In genomic region chr6:134148566-134148965, GRCh38 we compare ENCODE assay signal across 34 cellular contexts.
"Had no signal": no experiment of that assay in that cellular context is flagged by ENCODE, and none has a peak within 500 bp of the region (broad histone marks: within the 10 kb centered on the region; RNA-seq: fewer than 3 reads in every experiment).

No MANE protein-coding gene starts in this region.

- ATAC-seq: activated CD8-positive, alpha-beta memory T cell treated with anti-CD3 and anti-CD28 coated beads, Interleukin-2, amount 10 ng/mL, durations not matched to agents 7 days and 5 days; activated CD8-positive, alpha-beta T cell treated with anti-CD3 and anti-CD28 coated beads, Interleukin-2, amount 10 ng/mL, durations not matched to agents 7 days and 5 days; activated naive CD8-positive, alpha-beta T cell treated with anti-CD3 and anti-CD28 coated beads, Interleukin-2, amount 50 U/mL, for 24 hours had no signal

- H3K27me3 Mint-ChIP-seq: activated B cell treated with CpG ODN at 0.5 μM for 24 hours; activated CD4-positive, alpha-beta memory T cell treated with anti-CD3 and anti-CD28 coated beads, Interleukin-2, amount 10 ng/mL, durations not matched to agents 7 days and 5 days; activated naive CD4-positive, alpha-beta T cell treated with anti-CD3 and anti-CD28 coated beads, Interleukin-2, amount 10 ng/mL, durations not matched to agents 7 days and 5 days; activated naive CD4-positive, alpha-beta T cell treated with anti-CD3 and anti-CD28 coated beads, Interleukin-2, amount 50 U/mL, for 24 hours; activated naive CD8-positive, alpha-beta T cell; activated naive CD8-positive, alpha-beta T cell treated with anti-CD3 and anti-CD28 coated beads, Interleukin-2, amount 10 ng/mL, durations not matched to agents 7 days and 5 days; activated naive CD8-positive, alpha-beta T cell treated with anti-CD3 and anti-CD28 coated beads, Interleukin-2, amount 50 U/mL, for 24 hours; activated T-cell treated with anti-CD3 and anti-CD28 coated beads, Interleukin-2, amount 50 U/mL, for 24 hours; brain; central memory CD8-positive, alpha-beta T cell had no signal

- H3K36me3 Mint-ChIP-seq: activated CD8-positive, alpha-beta memory T cell treated with anti-CD3 and anti-CD28 coated beads, Interleukin-2, amount 10 ng/mL, durations not matched to agents 7 days and 5 days; activated naive CD4-positive, alpha-beta T cell treated with anti-CD3 and anti-CD28 coated beads, Interleukin-2, amount 10 ng/mL, durations not matched to agents 7 days and 5 days; activated naive CD4-positive, alpha-beta T cell treated with anti-CD3 and anti-CD28 coated beads, Interleukin-2, amount 50 U/mL, for 24 hours; activated naive CD8-positive, alpha-beta T cell; activated naive CD8-positive, alpha-beta T cell treated with anti-CD3 and anti-CD28 coated beads, Interleukin-2, amount 10 ng/mL, durations not matched to agents 7 days and 5 days; brain had no signal

- H3K27ac ChIP-seq: ascending aorta, cardiac muscle cell, VCaP had no signal

- H3K4me1 Mint-ChIP-seq: activated B cell treated with CpG ODN at 0.5 μM for 24 hours; activated CD4-positive, alpha-beta T cell treated with anti-CD3 and anti-CD28 coated beads, Interleukin-2, amount 10 ng/mL, durations not matched to agents 24 days and 14 days; activated naive CD4-positive, alpha-beta T cell treated with anti-CD3 and anti-CD28 coated beads, Interleukin-2, amount 10 ng/mL, durations not matched to agents 7 days and 5 days; activated naive CD4-positive, alpha-beta T cell treated with anti-CD3 and anti-CD28 coated beads, Interleukin-2, amount 50 U/mL, for 24 hours; activated naive CD8-positive, alpha-beta T cell treated with anti-CD3 and anti-CD28 coated beads, Interleukin-2, amount 50 U/mL, for 24 hours; central memory CD8-positive, alpha-beta T cell had no signal

- H3K27ac Mint-ChIP-seq: activated B cell treated with CpG ODN at 0.5 μM for 24 hours; activated CD4-positive, alpha-beta memory T cell treated with anti-CD3 and anti-CD28 coated beads, Interleukin-2, amount 10 ng/mL, durations not matched to agents 7 days and 5 days; activated CD4-positive, alpha-beta T cell treated with anti-CD3 and anti-CD28 coated beads, Interleukin-2, amount 10 ng/mL, durations not matched to agents 24 days and 14 days; activated CD8-positive, alpha-beta memory T cell treated with anti-CD3 and anti-CD28 coated beads, Interleukin-2, amount 10 ng/mL, durations not matched to agents 7 days and 5 days; activated CD8-positive, alpha-beta T cell treated with anti-CD3 and anti-CD28 coated beads, Interleukin-2, amount 10 ng/mL, durations not matched to agents 7 days and 5 days; activated naive CD4-positive, alpha-beta T cell treated with anti-CD3 and anti-CD28 coated beads, Interleukin-2, amount 10 ng/mL, durations not matched to agents 7 days and 5 days; activated naive CD4-positive, alpha-beta T cell treated with anti-CD3 and anti-CD28 coated beads, Interleukin-2, amount 50 U/mL, for 24 hours; activated naive CD8-positive, alpha-beta T cell; activated naive CD8-positive, alpha-beta T cell treated with anti-CD3 and anti-CD28 coated beads, Interleukin-2, amount 10 ng/mL, durations not matched to agents 7 days and 5 days; activated naive CD8-positive, alpha-beta T cell treated with anti-CD3 and anti-CD28 coated beads, Interleukin-2, amount 50 U/mL, for 24 hours; activated T-cell treated with anti-CD3 and anti-CD28 coated beads, Interleukin-2, amount 50 U/mL, for 24 hours; activated T-helper 2 cell treated with anti-CD3 and anti-CD28 coated beads, Interferon-gamma antibody, Interleukin-2, Interleukin-4, amounts not matched to agents 10 μg/mL and 5 μg/mL and 100 μg/mL, durations not matched to agents 14 hours and 24 hours and 36 hours; T-helper 1 cell treated with Interleukin-12 subunit alpha and Interleukin-12 subunit beta and Interleukin-4 antibody, amounts not matched to agents 30 μg/mL and 1 μg/mL, for 36 hours; T-helper 2 cell treated with Interferon-gamma antibody and Interleukin-4, amounts not matched to agents 5 μg/mL and 100 μg/mL, for 36 hours had no signal

- H3K36me3 ChIP-seq: ascending aorta, cardiac muscle cell had no signal

- H3K9me3 Mint-ChIP-seq: activated B cell treated with CpG ODN at 0.5 μM for 24 hours; activated CD4-positive, alpha-beta memory T cell treated with anti-CD3 and anti-CD28 coated beads, Interleukin-2, amount 10 ng/mL, durations not matched to agents 7 days and 5 days; activated CD4-positive, alpha-beta T cell treated with anti-CD3 and anti-CD28 coated beads, Interleukin-2, amount 10 ng/mL, durations not matched to agents 24 days and 14 days; activated naive CD4-positive, alpha-beta T cell treated with anti-CD3 and anti-CD28 coated beads, Interleukin-2, amount 10 ng/mL, durations not matched to agents 7 days and 5 days; activated naive CD4-positive, alpha-beta T cell treated with anti-CD3 and anti-CD28 coated beads, Interleukin-2, amount 50 U/mL, for 24 hours; activated naive CD8-positive, alpha-beta T cell treated with anti-CD3 and anti-CD28 coated beads, Interleukin-2, amount 10 ng/mL, durations not matched to agents 7 days and 5 days; activated naive CD8-positive, alpha-beta T cell treated with anti-CD3 and anti-CD28 coated beads, Interleukin-2, amount 50 U/mL, for 24 hours; activated T-cell treated with anti-CD3 and anti-CD28 coated beads, Interleukin-2, amount 50 U/mL, for 24 hours; activated T-helper 2 cell treated with anti-CD3 and anti-CD28 coated beads, Interferon-gamma antibody, Interleukin-2, Interleukin-4, amounts not matched to agents 10 μg/mL and 5 μg/mL and 100 μg/mL, durations not matched to agents 14 hours and 24 hours and 36 hours; central memory CD8-positive, alpha-beta T cell; T-helper 1 cell treated with Interleukin-12 subunit alpha and Interleukin-12 subunit beta and Interleukin-4 antibody, amounts not matched to agents 30 μg/mL and 1 μg/mL, for 36 hours; T-helper 2 cell treated with Interferon-gamma antibody and Interleukin-4, amounts not matched to agents 5 μg/mL and 100 μg/mL, for 36 hours had no signal

- H3K4me3 ChIP-seq: ascending aorta, cardiac muscle cell had no signal

- H3K9me3 ChIP-seq: ascending aorta had no signal

- DNase-seq: activated B cell treated with CpG ODN at 0.5 μM for 24 hours; activated CD4-positive, alpha-beta memory T cell treated with anti-CD3 and anti-CD28 coated beads, Interleukin-2, amount 10 ng/mL, durations not matched to agents 7 days and 5 days; activated CD4-positive, alpha-beta T cell treated with anti-CD3 and anti-CD28 coated beads for 4 hours; activated CD4-positive, alpha-beta T cell treated with anti-CD3 and anti-CD28 coated beads, Interleukin-2, amount 10 ng/mL, durations not matched to agents 24 days and 14 days; activated CD4-positive, alpha-beta T cell treated with anti-CD3 and anti-CD28 coated beads, Interleukin-2, amount 50 U/mL, for 48 hours; activated CD4-positive, CD25-positive, alpha-beta regulatory T cell treated with anti-CD3 and anti-CD28 coated beads, Interleukin-2, amount 50 U/mL, for 72 hours; activated CD8-positive, alpha-beta memory T cell treated with anti-CD3 and anti-CD28 coated beads for 24 hours; activated CD8-positive, alpha-beta memory T cell treated with anti-CD3 and anti-CD28 coated beads, Interleukin-2, amount 10 ng/mL, durations not matched to agents 7 days and 5 days; activated CD8-positive, alpha-beta memory T cell treated with anti-CD3 and anti-CD28 coated beads, Interleukin-2, amount 50 U/mL, for 48 hours; activated CD8-positive, alpha-beta T cell treated with anti-CD3 and anti-CD28 coated beads, Interleukin-2, amount 10 ng/mL, durations not matched to agents 7 days and 5 days; activated effector memory CD4-positive, alpha-beta T cell treated with Interleukin-2 at 50 U/mL for 16 hours; activated gamma-delta T cell; activated naive CD4-positive, alpha-beta T cell treated with anti-CD3 and anti-CD28 coated beads, Interleukin-2, amount 10 ng/mL, durations not matched to agents 7 days and 5 days; activated naive CD4-positive, alpha-beta T cell treated with Interleukin-2 at 50 U/mL for 16 hours; activated naive CD8-positive, alpha-beta T cell treated with anti-CD3 and anti-CD28 coated beads, Interleukin-2, amount 10 ng/mL, durations not matched to agents 7 days and 5 days; activated naive CD8-positive, alpha-beta T cell treated with anti-CD3 and anti-CD28 coated beads, Interleukin-2, amount 50 U/mL, for 24 hours; activated T-cell treated with anti-CD3 and anti-CD28 coated beads, Interleukin-2, amount 50 U/mL, for 24 hours; activated T-cell treated with anti-CD3 and anti-CD28 coated beads, Interleukin-2, amount 50 U/mL, for 48 hours; amygdala; anterior cingulate cortex; caudate nucleus; T-helper 1 cell; T-helper 2 cell; T-helper 9 cell had no signal

- H3K4me3 Mint-ChIP-seq: activated B cell treated with CpG ODN at 0.5 μM for 24 hours; activated CD4-positive, alpha-beta memory T cell treated with anti-CD3 and anti-CD28 coated beads, Interleukin-2, amount 10 ng/mL, durations not matched to agents 7 days and 5 days; activated CD4-positive, alpha-beta T cell treated with anti-CD3 and anti-CD28 coated beads, Interleukin-2, amount 10 ng/mL, durations not matched to agents 24 days and 14 days; activated CD8-positive, alpha-beta memory T cell treated with anti-CD3 and anti-CD28 coated beads, Interleukin-2, amount 10 ng/mL, durations not matched to agents 7 days and 5 days; activated CD8-positive, alpha-beta T cell treated with anti-CD3 and anti-CD28 coated beads, Interleukin-2, amount 10 ng/mL, durations not matched to agents 7 days and 5 days; activated naive CD4-positive, alpha-beta T cell treated with anti-CD3 and anti-CD28 coated beads, Interleukin-2, amount 10 ng/mL, durations not matched to agents 7 days and 5 days; activated naive CD4-positive, alpha-beta T cell treated with anti-CD3 and anti-CD28 coated beads, Interleukin-2, amount 50 U/mL, for 24 hours; activated naive CD8-positive, alpha-beta T cell; activated naive CD8-positive, alpha-beta T cell treated with anti-CD3 and anti-CD28 coated beads, Interleukin-2, amount 10 ng/mL, durations not matched to agents 7 days and 5 days; activated naive CD8-positive, alpha-beta T cell treated with anti-CD3 and anti-CD28 coated beads, Interleukin-2, amount 50 U/mL, for 24 hours; activated T-cell treated with anti-CD3 and anti-CD28 coated beads, Interleukin-2, amount 50 U/mL, for 24 hours; brain; central memory CD8-positive, alpha-beta T cell; T-helper 1 cell treated with Interleukin-12 subunit alpha and Interleukin-12 subunit beta and Interleukin-4 antibody, amounts not matched to agents 30 μg/mL and 1 μg/mL, for 36 hours; T-helper 2 cell treated with Interferon-gamma antibody and Interleukin-4, amounts not matched to agents 5 μg/mL and 100 μg/mL, for 36 hours had no signal

- H3K27me3 ChIP-seq: ascending aorta, cardiac muscle cell had no signal
